Comparison of ENCODE assay signal across 15 cellular contexts in the genomic region with DNA sequence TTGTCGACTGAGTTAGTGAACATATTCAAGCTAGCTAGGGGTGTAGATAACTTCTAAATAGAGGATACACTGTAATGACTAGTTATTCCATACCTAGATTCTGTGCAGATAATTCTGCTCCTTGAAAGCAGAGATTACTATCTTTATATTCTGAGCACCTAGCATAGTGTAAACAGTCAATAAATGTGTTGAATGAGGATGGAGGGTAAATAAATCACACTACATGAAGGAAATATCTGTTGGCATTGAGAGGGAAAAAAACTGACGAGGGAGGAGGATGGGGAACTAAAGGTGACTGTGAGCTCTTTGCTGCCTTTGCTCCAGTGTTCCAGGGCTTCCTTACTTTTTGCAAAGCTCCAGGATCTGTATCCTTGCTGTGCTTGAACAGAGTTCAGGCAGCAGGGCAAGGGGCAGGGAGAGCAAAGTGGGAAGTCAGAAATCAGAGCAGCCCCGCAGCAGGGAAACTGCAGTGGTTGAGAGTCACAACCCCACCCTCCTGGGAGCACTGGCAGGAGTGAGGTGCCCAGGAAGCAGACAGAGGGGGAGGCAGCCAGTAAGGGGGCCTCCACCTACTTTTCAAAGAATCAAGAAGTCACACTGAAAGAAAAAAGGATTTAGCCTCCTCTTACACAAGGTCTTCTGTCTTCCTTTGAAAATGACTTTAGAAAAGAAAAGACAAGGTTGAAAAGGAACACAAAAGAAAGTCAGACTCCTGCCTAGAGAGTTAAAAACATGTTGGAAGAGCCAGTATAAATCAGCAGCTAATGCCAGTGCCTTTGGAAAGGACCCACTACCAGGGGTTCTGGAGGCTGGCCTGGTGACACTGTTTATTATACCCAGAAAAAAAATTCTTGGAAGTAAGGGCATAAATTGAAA.
A peak's percentile ranks its signal among the peaks of the same experiment; 100 is the strongest.
DNase-seq lines count a peak whose midpoint lies in the region; ATAC-seq and TF ChIP-seq lines count a peak whose summit lies in the region.
"Had no signal": no experiment of that assay in that cellular context is flagged by ENCODE, and none has a peak within 500 bp of the region (broad histone marks: within the 10 kb centered on the region; RNA-seq: fewer than 3 reads in every experiment).

No MANE protein-coding gene starts in this region.

- in situ Hi-C loops in Panc1 (cut with HindIII; ENCODE audit: low pct_unique_long_range_greater_than_20kb, low sequenced_read_pairs), result no loop called here

- H3K27me3 ChIP-seq in Panc1 (ENCODE audit: control insufficient read depth, insufficient read depth, low read length) (no peaks in the 10 kb centered on the region), endodermal cell (ENCODE audit: control insufficient read depth, insufficient read depth, low read length, poor library complexity, severe bottlenecking) (no peaks in the 10 kb centered on the region)
- H3K27me3 ChIP-seq: adrenal gland, SJSA1 had no signal

- CTCF ChIA-PET in activated naive CD4-positive, alpha-beta T cell treated with anti-CD3 and anti-CD28 coated beads, Interleukin-2, amount 10 ng/mL, durations not matched to agents 7 days and 5 days (lab: Charles Lee), result interaction anchor here (0.8 kb wide), 1 partner anchor 75 kb away, joined by 3 read pairs; no protein-coding TSS in a partner anchor
- CTCF ChIA-PET in Panc1 (lab: Charles Lee), result no interaction called here

- H3K4me1 ChIP-seq in Panc1 (ENCODE audit: control insufficient read depth, insufficient read depth, low read length) (no peaks in the 10 kb centered on the region), endodermal cell (ENCODE audit: control insufficient read depth, insufficient read depth, low read length) (no peaks in the 10 kb centered on the region)
- H3K4me1 ChIP-seq: SJSA1 had no signal

- POLR2A ChIA-PET in Panc1 (lab: Charles Lee), result no interaction called here

- BruUV-seq in Panc1 (replicated peaks; lab: Mats Ljungman, UMichigan), result no TSS peak

- peaks cover 48% of the 10 kb centered on the region for H3K36me3 Mint-ChIP-seq in activated naive CD4-positive, alpha-beta T cell treated with anti-CD3 and anti-CD28 coated beads, Interleukin-2, amount 10 ng/mL, durations not matched to agents 7 days and 5 days
- peaks cover 2% of the 10 kb centered on the region for H3K36me3 Mint-ChIP-seq in endodermal cell (ENCODE audit: low read depth)
- H3K36me3 Mint-ChIP-seq in stimulated activated naive CD8-positive, alpha-beta T cell treated with anti-CD3 and anti-CD28 coated beads, Interleukin-15, Interleukin-2, amounts not matched to agents 100 ng/mL and 50 ng/mL, for 24 hours (ENCODE audit: low read depth), result peaks cover 17% of the 10 kb centered on the region

- H3K27me3 Mint-ChIP-seq in activated naive CD4-positive, alpha-beta T cell treated with anti-CD3 and anti-CD28 coated beads, Interleukin-2, amount 10 ng/mL, durations not matched to agents 7 days and 5 days, result no peaks in the 10 kb centered on the region
- H3K27me3 Mint-ChIP-seq in endodermal cell (ENCODE audit: insufficient read depth), result no peaks in the 10 kb centered on the region
- H3K27me3 Mint-ChIP-seq in stimulated activated naive CD8-positive, alpha-beta T cell treated with anti-CD3 and anti-CD28 coated beads, Interleukin-15, Interleukin-2, amounts not matched to agents 100 ng/mL and 50 ng/mL, for 24 hours, result no peaks in the 10 kb centered on the region

- TF ChIP-seq CTCF in Panc1 (IDR thresholded peaks at IDR 0.05) (no peak), endodermal cell (conservative IDR thresholded peaks at IDR 0.05) (no peak)

- peaks cover 17% of the 10 kb centered on the region for H3K9me3 Mint-ChIP-seq in activated naive CD4-positive, alpha-beta T cell treated with anti-CD3 and anti-CD28 coated beads, Interleukin-2, amount 10 ng/mL, durations not matched to agents 7 days and 5 days
- peaks cover 6% of the 10 kb centered on the region for H3K9me3 Mint-ChIP-seq in endodermal cell
- H3K9me3 Mint-ChIP-seq in stimulated activated naive CD8-positive, alpha-beta T cell treated with anti-CD3 and anti-CD28 coated beads, Interleukin-15, Interleukin-2, amounts not matched to agents 100 ng/mL and 50 ng/mL, for 24 hours, result peaks cover 11% of the 10 kb centered on the region

- H3K36me3 ChIP-seq in Panc1 (ENCODE audit: control insufficient read depth, insufficient read depth, low read length), result no peaks in the 10 kb centered on the region
- no peaks in the 10 kb centered on the region for H3K36me3 ChIP-seq in endodermal cell (ENCODE audit: control insufficient read depth, insufficient read depth, low read length)
- H3K36me3 ChIP-seq: adrenal gland, SJSA1 had no signal

- H3K4me1 Mint-ChIP-seq in activated naive CD4-positive, alpha-beta T cell treated with anti-CD3 and anti-CD28 coated beads, Interleukin-2, amount 10 ng/mL, durations not matched to agents 7 days and 5 days, result peaks cover 85% of the 10 kb centered on the region
- peaks cover 15% of the 10 kb centered on the region for H3K4me1 Mint-ChIP-seq in endodermal cell
- H3K4me1 Mint-ChIP-seq in stimulated activated naive CD8-positive, alpha-beta T cell treated with anti-CD3 and anti-CD28 coated beads, Interleukin-15, Interleukin-2, amounts not matched to agents 100 ng/mL and 50 ng/mL, for 24 hours (ENCODE audit: low read depth), result peaks cover 85% of the 10 kb centered on the region

- ATAC-seq in Panc1 (peak; percentile 58), GM21723 (IDR thresholded peaks at IDR 0.05; ENCODE audit: unreplicated experiment) (no peak)

- WGBS in endodermal cell (ENCODE audit: insufficient coverage in 1 of 2, insufficient read length in 1 of 2), 2 experiments, result 63% methylated on average over 3 of the region's 3 CpGs; no CpG with 5 or more reads in 1 of the 2 experiments

- no peak overlapping the region for H3K27ac ChIP-seq in Panc1 (ENCODE audit: low read length)
- H3K27ac ChIP-seq in endodermal cell (ENCODE audit: low read depth, low read length), result peak overlapping the region; percentile 80
- H3K27ac ChIP-seq: adrenal gland, SJSA1 had no signal

- peak; percentile 47 for DNase-seq in activated naive CD4-positive, alpha-beta T cell treated with anti-CD3 and anti-CD28 coated beads, Interleukin-2, amount 10 ng/mL, durations not matched to agents 7 days and 5 days
- DNase-seq in activated naive CD4-positive, alpha-beta T cell treated with anti-CD3 and anti-CD28 coated beads, Interleukin-2, amount 50 U/mL, for 16 hours, result no peak
- DNase-seq in Panc1 (ENCODE audit: low read depth, low spot score), result no peak
- peak; percentile 60 for DNase-seq in endodermal cell
- DNase-seq in NCI-H1417 treated with DMSO at 0.1 percent for 48 hours (lab: John Stamatoyannopoulos, UW), result no peak
- DNase-seq in central memory CD4-positive, alpha-beta T cell, result no peak
- DNase-seq: activated CD4-positive, CD25-positive, alpha-beta regulatory T cell; AML-193; H7; NCI-H1436; NCI-H82 had no signal

- H3K9me3 ChIP-seq in Panc1 (ENCODE audit: control insufficient read depth, insufficient read depth, low read depth, low read length), result no peaks in the 10 kb centered on the region
- H3K9me3 ChIP-seq in endodermal cell (ENCODE audit: control insufficient read depth, low read length), result no peaks in the 10 kb centered on the region
- H3K9me3 ChIP-seq: adrenal gland, SJSA1 had no signal

- intact Hi-C loops in Panc1 (cut with micrococcal nuclease; ENCODE audit: unreplicated experiment), result no loop called here

- H3K9ac ChIP-seq in endodermal cell (ENCODE audit: extremely low read depth, low read length, poor library complexity, severe bottlenecking), result no peak overlapping the region

- H3K4me3 Mint-ChIP-seq in activated naive CD4-positive, alpha-beta T cell treated with anti-CD3 and anti-CD28 coated beads, Interleukin-2, amount 10 ng/mL, durations not matched to agents 7 days and 5 days, result peak overlapping the region; percentile 1
- H3K4me3 Mint-ChIP-seq in endodermal cell, result no peak overlapping the region
- peak overlapping the region; percentile 24 for H3K4me3 Mint-ChIP-seq in stimulated activated naive CD8-positive, alpha-beta T cell treated with anti-CD3 and anti-CD28 coated beads, Interleukin-15, Interleukin-2, amounts not matched to agents 100 ng/mL and 50 ng/mL, for 24 hours

- H3K27ac Mint-ChIP-seq in activated naive CD4-positive, alpha-beta T cell treated with anti-CD3 and anti-CD28 coated beads, Interleukin-2, amount 10 ng/mL, durations not matched to agents 7 days and 5 days, result peak overlapping the region; percentile 80
- H3K27ac Mint-ChIP-seq in endodermal cell, result no peak overlapping the region
- H3K27ac Mint-ChIP-seq in stimulated activated naive CD8-positive, alpha-beta T cell treated with anti-CD3 and anti-CD28 coated beads, Interleukin-15, Interleukin-2, amounts not matched to agents 100 ng/mL and 50 ng/mL, for 24 hours, result peak overlapping the region; percentile 84

- H3K4me3 ChIP-seq in Panc1 (ENCODE audit: low read depth in 2 of 2, low read length in 2 of 2), result no peak overlapping the region
- no peak overlapping the region for H3K4me3 ChIP-seq in endodermal cell (ENCODE audit: low read length)
- H3K4me3 ChIP-seq: adrenal gland, SJSA1 had no signal

Comparison
In these comparisons a context has a peak if more than half of its experiments do, and no peak if none do; other contexts are left out.
1. DNase-seq: peak in activated naive CD4-positive, alpha-beta T cell treated with anti-CD3 and anti-CD28 coated beads, Interleukin-2, amount 10 ng/mL, durations not matched to agents 7 days and 5 days (single experiment) and endodermal cell (single experiment); none in activated naive CD4-positive, alpha-beta T cell treated with anti-CD3 and anti-CD28 coated beads, Interleukin-2, amount 50 U/mL, for 16 hours (single experiment), Panc1 (single experiment), NCI-H1417 treated with DMSO at 0.1 percent for 48 hours (single experiment) and central memory CD4-positive, alpha-beta T cell (single experiment).